15 cellular contexts compared by ENCODE assay signal in the genomic region with DNA sequence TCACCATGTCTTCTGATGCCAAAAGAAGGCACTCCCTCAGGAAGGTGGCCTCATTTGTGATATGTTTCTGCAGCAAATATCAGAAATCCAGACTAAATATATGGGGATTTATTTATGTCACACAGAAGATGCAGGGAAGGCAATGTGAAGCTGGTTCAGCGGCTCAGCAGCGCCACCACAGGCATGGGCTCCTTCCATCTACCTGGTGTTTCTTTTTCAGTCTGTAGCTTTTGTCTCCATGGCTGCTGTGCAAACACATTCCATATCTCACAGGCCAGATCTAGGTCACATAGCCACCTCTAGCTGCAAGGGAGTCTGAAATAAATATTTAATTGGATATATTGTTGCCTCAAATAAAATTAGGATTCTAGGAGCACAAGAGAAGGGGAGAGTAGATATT.
DNase-seq lines count a peak whose midpoint lies in the region; ATAC-seq and TF ChIP-seq lines count a peak whose summit lies in the region.
"Had no signal": no experiment of that assay in that cellular context is flagged by ENCODE, and none has a peak within 500 bp of the region (broad histone marks: within the 10 kb centered on the region; RNA-seq: fewer than 3 reads in every experiment).

No MANE protein-coding gene starts in this region.

- H3K4me3 Mint-ChIP-seq in activated naive CD4-positive, alpha-beta T cell treated with anti-CD3 and anti-CD28 coated beads for 36 hours: no peak overlapping the region
- H3K4me3 Mint-ChIP-seq: activated CD4-positive, alpha-beta memory T cell treated with anti-CD3 and anti-CD28 coated beads for 36 hours had no signal

- H3K4me1 Mint-ChIP-seq in activated naive CD4-positive, alpha-beta T cell treated with anti-CD3 and anti-CD28 coated beads for 36 hours (ENCODE audit: low read depth): no peaks in the 10 kb centered on the region

- H3K4me3 ChIP-seq in cardiac fibroblast (replicated peaks in 1 of 2; ENCODE audit: low read depth in 2 of 2, low read length in 2 of 2): no peak overlapping the region
- H3K4me3 ChIP-seq: BLaER1, left lung, upper lobe of right lung had no signal

- TF ChIP-seq CTCF in cardiac fibroblast (IDR thresholded peaks at IDR 0.05; ENCODE audit: low read depth, low read length): peak; percentile 18

- H3K9me3 Mint-ChIP-seq in activated naive CD4-positive, alpha-beta T cell treated with anti-CD3 and anti-CD28 coated beads for 36 hours: peaks cover 6% of the 10 kb centered on the region
- H3K9me3 Mint-ChIP-seq: activated CD4-positive, alpha-beta memory T cell treated with anti-CD3 and anti-CD28 coated beads for 36 hours had no signal

- DNase-seq in activated naive CD4-positive, alpha-beta T cell treated with anti-CD3 and anti-CD28 coated beads for 36 hours: peak; percentile 5
- no peak for DNase-seq in activated naive CD4-positive, alpha-beta T cell treated with anti-CD3 and anti-CD28 coated beads, Interleukin-2, amount 50 U/mL, for 16 hours
- DNase-seq in KBM-7: peak; percentile 19
- peak in 1 of 2 donors; percentile 4 for DNase-seq in cardiac fibroblast (ENCODE audit: low read depth in 2 of 2)
- DNase-seq in renal cortical epithelial cell (ENCODE audit: low read depth): peak; percentile 15
- DNase-seq in G401 (ENCODE audit: low spot score): no peak
- DNase-seq in AML-193 (lab: John Stamatoyannopoulos, UW): no peak
- DNase-seq: activated CD4-positive, alpha-beta memory T cell treated with anti-CD3 and anti-CD28 coated beads for 36 hours; amniotic stem cell; left lung; NCI-H1694 treated with DMSO at 0.1 percent for 48 hours; SIG-M5; upper lobe of right lung had no signal

- in situ Hi-C loops in KBM-7 (cut with MboI; ENCODE audit: low pct_unique_long_range_greater_than_20kb, low sequenced_read_pairs): no loop called here
- in situ Hi-C loops in G401 (cut with HindIII; ENCODE audit: low sequenced_read_pairs): no loop called here

- intact Hi-C loops in activated naive CD4-positive, alpha-beta T cell treated with anti-CD3 and anti-CD28 coated beads for 36 hours (cut with micrococcal nuclease): no loop called here

- CTCF ChIA-PET in activated naive CD4-positive, alpha-beta T cell treated with anti-CD3 and anti-CD28 coated beads for 36 hours (lab: Charles Lee): no interaction called here

- H3K27me3 Mint-ChIP-seq in activated naive CD4-positive, alpha-beta T cell treated with anti-CD3 and anti-CD28 coated beads for 36 hours (ENCODE audit: low read depth): no peaks in the 10 kb centered on the region
- H3K27me3 Mint-ChIP-seq: activated CD4-positive, alpha-beta memory T cell treated with anti-CD3 and anti-CD28 coated beads for 36 hours had no signal

- H3K36me3 Mint-ChIP-seq in activated naive CD4-positive, alpha-beta T cell treated with anti-CD3 and anti-CD28 coated beads for 36 hours (ENCODE audit: low read depth): no peaks in the 10 kb centered on the region
- H3K36me3 Mint-ChIP-seq: activated CD4-positive, alpha-beta memory T cell treated with anti-CD3 and anti-CD28 coated beads for 36 hours had no signal

- no peak for ATAC-seq in GM19035 (IDR thresholded peaks at IDR 0.05; ENCODE audit: unreplicated experiment)
- ATAC-seq: left lung, upper lobe of right lung had no signal

- no peak overlapping the region for H3K27ac Mint-ChIP-seq in activated naive CD4-positive, alpha-beta T cell treated with anti-CD3 and anti-CD28 coated beads for 36 hours
- H3K27ac Mint-ChIP-seq: activated CD4-positive, alpha-beta memory T cell treated with anti-CD3 and anti-CD28 coated beads for 36 hours had no signal

Comparison
In these comparisons a context has a peak if more than half of its experiments do, and no peak if none do; other contexts are left out.
1. DNase-seq: peak in activated naive CD4-positive, alpha-beta T cell treated with anti-CD3 and anti-CD28 coated beads for 36 hours (single experiment), KBM-7 (single experiment) and renal cortical epithelial cell (single experiment); none in activated naive CD4-positive, alpha-beta T cell treated with anti-CD3 and anti-CD28 coated beads, Interleukin-2, amount 50 U/mL, for 16 hours (single experiment), G401 (single experiment) and AML-193 (0 of 2).